ENCODE assay signal across 8 cellular contexts in genomic region chr6:135088818-135089809, GRCh38. TPM values are rescaled to one million over a fixed set of nuclear protein-coding genes. Genes with fewer than 3 reads are reported as not detected.
DNase-seq lines count a peak whose midpoint lies in the region; ATAC-seq and TF ChIP-seq lines count a peak whose summit lies in the region.

No MANE protein-coding gene starts in this region.

- no peak for TF ChIP-seq POLR2A in upper lobe of left lung (IDR thresholded peaks at IDR 0.05)
- no peak for TF ChIP-seq POLR2A in prostate gland (IDR thresholded peaks at IDR 0.05)

- H3K27me3 ChIP-seq in A673 (replicated peaks; ENCODE audit: insufficient read depth, low read depth, low read length, poor library complexity): no peaks in the 10 kb centered on the region
- H3K27me3 ChIP-seq in Karpas-422 (ENCODE audit: low read length): no peaks in the 10 kb centered on the region
- H3K27me3 ChIP-seq in upper lobe of left lung: no peaks in the 10 kb centered on the region
- peaks cover 2% of the 10 kb centered on the region for H3K27me3 ChIP-seq in prostate gland (replicated peaks; ENCODE audit: insufficient read depth)

- intact Hi-C loops in A673 (cut with micrococcal nuclease; ENCODE audit: unreplicated experiment) (no loop called here), prostate gland (cut with DNase I) (no loop called here)

- no peaks in the 10 kb centered on the region for H3K79me2 ChIP-seq in Karpas-422 (ENCODE audit: low read length)

- no peak overlapping the region for H3K9ac ChIP-seq in Karpas-422 (ENCODE audit: low read length)

- POLR2A ChIA-PET in A673 (lab: Charles Lee; ENCODE audit: low non-redundant PET): no interaction called here
- POLR2A ChIA-PET in GM10248 (lab: Yijun Ruan, JAX): interaction anchor here (0.6 kb wide), 1 partner anchor 74 kb away, joined by 12 read pairs; no protein-coding TSS in a partner anchor
- POLR2A ChIA-PET in HEK293 (lab: Yijun Ruan, JAX): no interaction called here

- H3K4me2 ChIP-seq in Karpas-422 (ENCODE audit: low read depth, low read length, poor library complexity, severe bottlenecking): no peak overlapping the region

- peak; percentile 54 for DNase-seq in A673 (ENCODE audit: low spot score)
- DNase-seq in GM10248 (ENCODE audit: extremely low spot score): peak; percentile 45
- peak; percentile 66 for DNase-seq in Karpas-422
- DNase-seq in glomerular visceral epithelial cell (ENCODE audit: extremely low spot score): peak; percentile 26
- no peak for DNase-seq in upper lobe of left lung
- no peak for DNase-seq in prostate gland (ENCODE audit: low spot score)

- H3K36me3 ChIP-seq in A673 (ENCODE audit: insufficient read depth, low read length, poor library complexity, severe bottlenecking): no peaks in the 10 kb centered on the region
- no peaks in the 10 kb centered on the region for H3K36me3 ChIP-seq in HEK293 (ENCODE audit: control insufficient read depth in 2 of 2, insufficient read depth in 1 of 2, low read length in 2 of 2)
- H3K36me3 ChIP-seq in Karpas-422 (ENCODE audit: insufficient read depth, low read length): no peaks in the 10 kb centered on the region
- H3K36me3 ChIP-seq in upper lobe of left lung: no peaks in the 10 kb centered on the region
- no peaks in the 10 kb centered on the region for H3K36me3 ChIP-seq in prostate gland

- ATAC-seq in upper lobe of left lung (ENCODE audit: low FRiP score in 2 of 2): peak in 1 of 2 donors; percentile 84

- H3K9me2 ChIP-seq in Karpas-422 (replicated peaks; ENCODE audit: insufficient read depth, low read length): no peaks in the 10 kb centered on the region

- H3K27ac ChIP-seq in A673 (ENCODE audit: low read depth, low read length, poor library complexity, severe bottlenecking) (no peak overlapping the region), HEK293 (ENCODE audit: extremely low read depth, low read depth, low read length) (no peak overlapping the region), Karpas-422 (ENCODE audit: low read length) (no peak overlapping the region), upper lobe of left lung (peak overlapping the region in 1 of 4 donors; percentile 9), prostate gland (no peak overlapping the region)

- no peak for TF ChIP-seq EP300 in upper lobe of left lung (IDR thresholded peaks at IDR 0.05)

- no TSS peak for BruUV-seq in A673 (replicated peaks; lab: Mats Ljungman, UMichigan)

- TF ChIP-seq CTCF in A673 (conservative IDR thresholded peaks at IDR 0.05; ENCODE audit: low read depth, low read length) (peak; percentile 63), GM10248 (IDR thresholded peaks at IDR 0.05; ENCODE audit: control extremely low read depth, extremely low read depth, low read depth, missing control alignments) (peak; percentile 14), HEK293 (tag by site-specific recombination; IDR thresholded peaks at IDR 0.05) (no peak), WI38 (IDR thresholded peaks at IDR 0.05; ENCODE audit: low read depth, low read length) (peak; percentile 34; the same call in 1 of the 2 replicates), upper lobe of left lung (IDR thresholded peaks at IDR 0.05) (peak in 4 of 6 experiments; percentile 19 to 46 (median 30)), prostate gland (IDR thresholded peaks at IDR 0.05) (no peak)

- H2AFZ ChIP-seq in Karpas-422 (ENCODE audit: low read length): no peak overlapping the region

- H3K4me1 ChIP-seq in A673 (ENCODE audit: insufficient read depth, low read length, poor library complexity, severe bottlenecking) (no peaks in the 10 kb centered on the region), HEK293 (ENCODE audit: control insufficient read depth, insufficient read depth, low read length) (no peaks in the 10 kb centered on the region), Karpas-422 (ENCODE audit: low read length) (peaks cover 9% of the 10 kb centered on the region), upper lobe of left lung (no peaks in the 10 kb centered on the region), prostate gland (replicated peaks) (no peaks in the 10 kb centered on the region)

- H4K20me1 ChIP-seq in Karpas-422 (ENCODE audit: insufficient read depth, low read depth, low read length): no peaks in the 10 kb centered on the region

- no peaks in the 10 kb centered on the region for H3K9me3 ChIP-seq in A673 (ENCODE audit: low read depth, low read length, poor library complexity, severe bottlenecking)
- no peaks in the 10 kb centered on the region for H3K9me3 ChIP-seq in HEK293 (ENCODE audit: control insufficient read depth, insufficient read depth, low read depth, low read length)
- no peaks in the 10 kb centered on the region for H3K9me3 ChIP-seq in Karpas-422 (ENCODE audit: low read length)
- no peaks in the 10 kb centered on the region for H3K9me3 ChIP-seq in upper lobe of left lung
- H3K9me3 ChIP-seq in prostate gland: no peaks in the 10 kb centered on the region

- 42 to 68% methylated on average over 3 of the region's 3 CpGs for WGBS in upper lobe of left lung, 2 donors
- 80% methylated on average over 3 of the region's 3 CpGs for WGBS in prostate gland

- CTCF ChIA-PET in A673 (lab: Charles Lee): no interaction called here
- CTCF ChIA-PET in GM10248 (lab: Yijun Ruan, JAX): interaction anchor here (0.7 to 8.0 kb wide), 18 partner anchors 7 to 87 kb away, joined by 3 to 49 read pairs (median 4); partner anchors contain the start of gene HBS1L
- CTCF ChIA-PET in HEK293 (lab: Yijun Ruan, JAX): interaction anchor here (0.6 to 1.0 kb wide), 4 partner anchors 32 to 204 kb away, joined by 3 to 4 read pairs (median 4); no protein-coding TSS in a partner anchor

- no peak overlapping the region for H3K4me3 ChIP-seq in A673 (ENCODE audit: low read depth, low read length, poor library complexity, severe bottlenecking)
- H3K4me3 ChIP-seq in HEK293 (ENCODE audit: low read depth, low read length): no peak overlapping the region
- H3K4me3 ChIP-seq in Karpas-422 (ENCODE audit: low read length): no peak overlapping the region
- H3K4me3 ChIP-seq in WI38 (ENCODE audit: low read depth, low read length): no peak overlapping the region
- H3K4me3 ChIP-seq in upper lobe of left lung: peak overlapping the region in 2 of 4 donors; percentile 11 to 30
- H3K4me3 ChIP-seq in prostate gland: no peak overlapping the region

TF ChIP-seq in HEK293, 187 proteins besides CTCF, POLR2A, EP300 and RAD21:
- peak; percentile 56; the same call in 1 of the 2 replicates for TF ChIP-seq SP7 (tag by site-specific recombination; IDR thresholded peaks at IDR 0.05)
- no peak for TF ChIP-seq IKZF3 (tag by site-specific recombination; IDR thresholded peaks at IDR 0.05)

RNA-seq across cellular contexts. Expression of gene HBS1L, which starts 34.5 kb away (rescaled TPM):
- total RNA-seq in A673 (2021) (106 and 113 TPM in 2 replicates), upper lobe of left lung (10 to 100 TPM; 16.8 to 47.0 (median 38.5) TPM), prostate gland (10 to 100 TPM; 54.2 to 72.1 TPM)
- total RNA-seq in Karpas-422 (2014; rRNA removed; shearing (Covaris generic); ENCODE audit: low replicate concordance): 63.6 and 69.6 TPM in 2 replicates

Comparison
In these comparisons a context has a peak if more than half of its experiments do, and no peak if none do; other contexts are left out.
1. DNase-seq: peak in A673 (single experiment), GM10248 (single experiment), Karpas-422 (single experiment) and glomerular visceral epithelial cell (single experiment); none in upper lobe of left lung (0 of 2) and prostate gland (single experiment).
2. CTCF ChIP-seq: peak in A673 (single experiment), GM10248 (single experiment), WI38 (single experiment) and upper lobe of left lung (4 of 6); none in HEK293 (single experiment) and prostate gland (0 of 4).